Comparison of ENCODE assay signal across 8 cellular contexts in the genomic region with DNA sequence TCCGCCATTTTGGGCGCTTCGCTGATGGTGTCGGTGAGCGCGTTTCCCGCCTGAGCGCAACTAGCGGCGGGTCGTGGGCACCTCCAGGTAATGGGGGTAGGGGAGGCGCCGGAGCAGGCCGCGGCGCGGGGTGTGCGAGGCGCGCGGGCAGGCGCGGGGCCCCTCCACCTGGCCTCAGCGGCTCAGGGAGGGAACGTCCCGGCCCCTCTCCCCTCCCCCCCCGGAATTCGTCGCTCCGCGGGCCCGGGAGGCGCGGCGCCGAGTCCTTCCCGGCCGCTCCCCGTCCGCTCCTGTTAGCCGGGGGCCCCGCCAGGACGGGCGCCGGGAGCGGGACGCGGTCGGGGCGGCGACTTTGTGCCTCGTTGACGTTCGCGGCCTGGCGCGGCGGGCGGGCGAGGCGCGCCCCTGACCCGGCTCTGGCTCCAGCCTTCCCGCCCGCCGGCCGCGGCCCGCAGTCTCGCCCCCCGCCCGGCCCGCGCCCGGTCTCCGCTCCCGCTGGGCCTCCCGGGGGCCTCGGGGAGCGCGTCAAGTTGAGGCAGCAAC. TPM values are rescaled to one million over a fixed set of nuclear protein-coding genes. Genes with fewer than 3 reads are reported as not detected.
A peak's percentile ranks its signal among the peaks of the same experiment; 100 is the strongest.
DNase-seq lines count a peak whose midpoint lies in the region; ATAC-seq lines count a peak whose summit lies in the region.

A gene with protein sequence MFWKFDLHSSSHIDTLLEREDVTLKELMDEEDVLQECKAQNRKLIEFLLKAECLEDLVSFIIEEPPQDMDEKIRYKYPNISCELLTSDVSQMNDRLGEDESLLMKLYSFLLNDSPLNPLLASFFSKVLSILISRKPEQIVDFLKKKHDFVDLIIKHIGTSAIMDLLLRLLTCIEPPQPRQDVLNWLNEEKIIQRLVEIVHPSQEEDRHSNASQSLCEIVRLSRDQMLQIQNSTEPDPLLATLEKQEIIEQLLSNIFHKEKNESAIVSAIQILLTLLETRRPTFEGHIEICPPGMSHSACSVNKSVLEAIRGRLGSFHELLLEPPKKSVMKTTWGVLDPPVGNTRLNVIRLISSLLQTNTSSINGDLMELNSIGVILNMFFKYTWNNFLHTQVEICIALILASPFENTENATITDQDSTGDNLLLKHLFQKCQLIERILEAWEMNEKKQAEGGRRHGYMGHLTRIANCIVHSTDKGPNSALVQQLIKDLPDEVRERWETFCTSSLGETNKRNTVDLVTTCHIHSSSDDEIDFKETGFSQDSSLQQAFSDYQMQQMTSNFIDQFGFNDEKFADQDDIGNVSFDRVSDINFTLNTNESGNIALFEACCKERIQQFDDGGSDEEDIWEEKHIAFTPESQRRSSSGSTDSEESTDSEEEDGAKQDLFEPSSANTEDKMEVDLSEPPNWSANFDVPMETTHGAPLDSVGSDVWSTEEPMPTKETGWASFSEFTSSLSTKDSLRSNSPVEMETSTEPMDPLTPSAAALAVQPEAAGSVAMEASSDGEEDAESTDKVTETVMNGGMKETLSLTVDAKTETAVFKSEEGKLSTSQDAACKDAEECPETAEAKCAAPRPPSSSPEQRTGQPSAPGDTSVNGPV (plus strand): TSS at position 12 of the 543 bp plus-strand sequence. CDS start 76,913 bp downstream, outside the sequence.

- peak within 1 kb of the TSS; percentile 87 for H3K27ac Mint-ChIP-seq in activated naive CD4-positive, alpha-beta T cell treated with anti-CD3 and anti-CD28 coated beads, Interleukin-2, amount 10 ng/mL, durations not matched to agents 7 days and 5 days
- H3K27ac Mint-ChIP-seq in activated T-helper 1 cell treated with anti-CD3 and anti-CD28 coated beads, Interleukin-12 subunit alpha, Interleukin-12 subunit beta, Interleukin-2, Interleukin-4 antibody, amounts not matched to agents 30 ng/mL and 10 ng/mL and 1 ng/mL, durations not matched to agents 14 hours and 24 hours and 36 hours: peak within 1 kb of the TSS; percentile 91

- H3K9me3 Mint-ChIP-seq in activated naive CD4-positive, alpha-beta T cell treated with anti-CD3 and anti-CD28 coated beads, Interleukin-2, amount 10 ng/mL, durations not matched to agents 7 days and 5 days: no peaks in the 10 kb centered on the region
- H3K9me3 Mint-ChIP-seq in activated T-helper 1 cell treated with anti-CD3 and anti-CD28 coated beads, Interleukin-12 subunit alpha, Interleukin-12 subunit beta, Interleukin-2, Interleukin-4 antibody, amounts not matched to agents 30 ng/mL and 10 ng/mL and 1 ng/mL, durations not matched to agents 14 hours and 24 hours and 36 hours: no peaks in the 10 kb centered on the region

- peaks cover 15% of the 10 kb centered on the region for H3K27me3 Mint-ChIP-seq in activated naive CD4-positive, alpha-beta T cell treated with anti-CD3 and anti-CD28 coated beads, Interleukin-2, amount 10 ng/mL, durations not matched to agents 7 days and 5 days
- no peaks in the 10 kb centered on the region for H3K27me3 Mint-ChIP-seq in activated T-helper 1 cell treated with anti-CD3 and anti-CD28 coated beads, Interleukin-12 subunit alpha, Interleukin-12 subunit beta, Interleukin-2, Interleukin-4 antibody, amounts not matched to agents 30 ng/mL and 10 ng/mL and 1 ng/mL, durations not matched to agents 14 hours and 24 hours and 36 hours (ENCODE audit: insufficient read depth)

- CTCF ChIA-PET in activated naive CD4-positive, alpha-beta T cell treated with anti-CD3 and anti-CD28 coated beads, Interleukin-2, amount 10 ng/mL, durations not matched to agents 7 days and 5 days (lab: Charles Lee): no interaction called here

- ATAC-seq in HG03139 (IDR thresholded peaks at IDR 0.05; ENCODE audit: unreplicated experiment) (peak; percentile 35), left cardiac atrium (peak; percentile 42 to 57)

- peaks cover 39% of the 10 kb centered on the region for H3K4me1 Mint-ChIP-seq in activated naive CD4-positive, alpha-beta T cell treated with anti-CD3 and anti-CD28 coated beads, Interleukin-2, amount 10 ng/mL, durations not matched to agents 7 days and 5 days
- peaks cover 36% of the 10 kb centered on the region for H3K4me1 Mint-ChIP-seq in activated T-helper 1 cell treated with anti-CD3 and anti-CD28 coated beads, Interleukin-12 subunit alpha, Interleukin-12 subunit beta, Interleukin-2, Interleukin-4 antibody, amounts not matched to agents 30 ng/mL and 10 ng/mL and 1 ng/mL, durations not matched to agents 14 hours and 24 hours and 36 hours (ENCODE audit: low read depth)

- H3K36me3 Mint-ChIP-seq in activated naive CD4-positive, alpha-beta T cell treated with anti-CD3 and anti-CD28 coated beads, Interleukin-2, amount 10 ng/mL, durations not matched to agents 7 days and 5 days: peaks cover 21% of the 10 kb centered on the region
- peaks cover 10% of the 10 kb centered on the region for H3K36me3 Mint-ChIP-seq in activated T-helper 1 cell treated with anti-CD3 and anti-CD28 coated beads, Interleukin-12 subunit alpha, Interleukin-12 subunit beta, Interleukin-2, Interleukin-4 antibody, amounts not matched to agents 30 ng/mL and 10 ng/mL and 1 ng/mL, durations not matched to agents 14 hours and 24 hours and 36 hours (ENCODE audit: low read depth)

- DNase-seq in activated naive CD4-positive, alpha-beta T cell treated with anti-CD3 and anti-CD28 coated beads, Interleukin-2, amount 10 ng/mL, durations not matched to agents 7 days and 5 days: no peak
- no peak for DNase-seq in activated naive CD4-positive, alpha-beta T cell treated with anti-CD3 and anti-CD28 coated beads, Interleukin-2, amount 50 U/mL, for 16 hours
- DNase-seq in activated T-helper 1 cell treated with anti-CD3 and anti-CD28 coated beads, Interleukin-12 subunit alpha, Interleukin-12 subunit beta, Interleukin-2, Interleukin-4 antibody, amounts not matched to agents 30 ng/mL and 10 ng/mL and 1 ng/mL, durations not matched to agents 14 hours and 24 hours and 36 hours (ENCODE audit: low spot score): no peak
- DNase-seq in left cardiac atrium (no peak), renal cortical epithelial cell (ENCODE audit: low read depth) (no peak), NCI-H187 treated with DMSO at 0.1 percent for 48 hours (lab: John Stamatoyannopoulos, UW) (no peak), NCI-H1105 (lab: John Stamatoyannopoulos, UW) (no peak)

- H3K4me3 Mint-ChIP-seq in activated naive CD4-positive, alpha-beta T cell treated with anti-CD3 and anti-CD28 coated beads, Interleukin-2, amount 10 ng/mL, durations not matched to agents 7 days and 5 days: peak within 1 kb of the TSS; percentile 81
- peak within 1 kb of the TSS; percentile 86 for H3K4me3 Mint-ChIP-seq in activated T-helper 1 cell treated with anti-CD3 and anti-CD28 coated beads, Interleukin-12 subunit alpha, Interleukin-12 subunit beta, Interleukin-2, Interleukin-4 antibody, amounts not matched to agents 30 ng/mL and 10 ng/mL and 1 ng/mL, durations not matched to agents 14 hours and 24 hours and 36 hours

- intact Hi-C loops in activated T-helper 1 cell treated with anti-CD3 and anti-CD28 coated beads, Interleukin-12 subunit alpha, Interleukin-12 subunit beta, Interleukin-2, Interleukin-4 antibody, amounts not matched to agents 30 ng/mL and 10 ng/mL and 1 ng/mL, durations not matched to agents 14 hours and 24 hours and 36 hours (cut with micrococcal nuclease): loop anchor here (1.0 to 10.0 kb wide), 12 partner anchors 11 to 1214 kb away; a partner anchor contains a TSS
- intact Hi-C loops in left cardiac atrium (cut with DNase I): loop anchor here (5.0 to 10.0 kb wide), 2 partner anchors 41 to 124 kb away; no protein-coding TSS in a partner anchor

RNA-seq across cellular contexts. Expression of the gene that starts here (rescaled TPM):
- 142 and 157 TPM in 2 replicates for total RNA-seq in activated T-helper 1 cell treated with anti-CD3 and anti-CD28 coated beads, Interleukin-12 subunit alpha, Interleukin-12 subunit beta, Interleukin-2, Interleukin-4 antibody, amounts not matched to agents 30 ng/mL and 10 ng/mL and 1 ng/mL, durations not matched to agents 14 hours and 24 hours and 36 hours
- total RNA-seq in left cardiac atrium (10 to 100 TPM; 69.8 to 86.0 TPM), renal cortical epithelial cell (130 and 164 TPM in 2 replicates)
